ENCODE assay signal across 15 cellular contexts in the genomic region with DNA sequence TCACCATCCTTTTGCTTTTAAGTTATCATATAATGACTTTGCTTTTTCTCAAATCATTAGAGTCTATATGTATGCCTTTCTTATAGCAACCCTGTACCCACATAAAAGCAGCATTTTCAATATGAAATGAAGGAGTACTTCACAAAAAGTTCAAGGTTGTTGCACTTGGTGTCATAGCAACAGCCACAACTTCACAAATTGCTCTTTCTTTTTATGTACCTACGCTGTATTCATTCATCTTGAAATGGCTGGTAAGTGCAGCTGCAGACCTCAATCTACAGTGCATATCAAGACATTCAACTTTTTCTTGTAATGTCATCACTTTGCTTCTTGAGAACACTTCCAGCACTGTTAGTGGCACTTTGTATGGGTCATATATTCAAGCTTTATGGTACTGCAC. TPM values are rescaled to one million over a fixed set of nuclear protein-coding genes. Genes with fewer than 3 reads are reported as not detected.
DNase-seq lines count a peak whose midpoint lies in the region; ATAC-seq, FAIRE-seq and TF ChIP-seq lines count a peak whose summit lies in the region.
"Had no signal": no experiment of that assay in that cellular context is flagged by ENCODE, and none has a peak within 500 bp of the region (broad histone marks: within the 10 kb centered on the region; RNA-seq: fewer than 3 reads in every experiment).

No MANE protein-coding gene starts in this region.

- ATAC-seq in activated CD8-positive, alpha-beta T cell treated with anti-CD3 and anti-CD28 coated beads, Interleukin-2, amount 10 ng/mL, durations not matched to agents 7 days and 5 days = peak; percentile 53
- no peak for ATAC-seq in activated CD8-positive, alpha-beta T cell treated with anti-CD3 and anti-CD28 coated beads for 36 hours
- ATAC-seq in CD8-positive, alpha-beta T cell = peak; percentile 44
- peak; percentile 47 to 72 for ATAC-seq in naive thymus-derived CD8-positive, alpha-beta T cell
- ATAC-seq in gastrocnemius medialis = no peak
- ATAC-seq: A549, GM23338 had no signal

- H3K27me3 ChIP-seq in CD8-positive, alpha-beta T cell (ENCODE audit: insufficient read depth, low read length) = no peaks in the 10 kb centered on the region
- no peaks in the 10 kb centered on the region for H3K27me3 ChIP-seq in gastrocnemius medialis
- H3K27me3 ChIP-seq: BE2C had no signal

- no peaks in the 10 kb centered on the region for H3K4me1 Mint-ChIP-seq in activated CD8-positive, alpha-beta T cell treated with anti-CD3 and anti-CD28 coated beads, Interleukin-2, amount 10 ng/mL, durations not matched to agents 7 days and 5 days (ENCODE audit: low read depth)
- no peaks in the 10 kb centered on the region for H3K4me1 Mint-ChIP-seq in activated CD8-positive, alpha-beta T cell treated with anti-CD3 and anti-CD28 coated beads for 36 hours (ENCODE audit: low read depth)
- H3K4me1 Mint-ChIP-seq in CD8-positive, alpha-beta T cell (ENCODE audit: low read depth) = peaks cover 6% of the 10 kb centered on the region
- H3K4me1 Mint-ChIP-seq in naive thymus-derived CD8-positive, alpha-beta T cell = peaks cover 0 to 3% (median 1%) of the 10 kb centered on the region in 4 donors
- H3K4me1 Mint-ChIP-seq: GM23338 had no signal

- intact Hi-C loops in activated CD8-positive, alpha-beta T cell treated with anti-CD3 and anti-CD28 coated beads for 36 hours (cut with micrococcal nuclease) = no loop called here
- intact Hi-C loops in CD8-positive, alpha-beta T cell (cut with DNase I, micrococcal nuclease) = no loop called here
- intact Hi-C loops in gastrocnemius medialis (cut with DNase I; ENCODE audit: low total_unique reads) = loop anchor here (5.0 kb wide), 1 partner anchor 607 kb away; no protein-coding TSS in a partner anchor

- in situ Hi-C loops in gastrocnemius medialis (cut with MboI; ENCODE audit: low sequenced_read_pairs in 4 of 4) = no loop called here

- CTCF ChIA-PET in activated CD8-positive, alpha-beta T cell treated with anti-CD3 and anti-CD28 coated beads, Interleukin-2, amount 10 ng/mL, durations not matched to agents 7 days and 5 days (lab: Charles Lee) = interaction anchor here (0.9 kb wide), 1 partner anchor 30 kb away, joined by 3 read pairs; no protein-coding TSS in a partner anchor
- CTCF ChIA-PET in activated CD8-positive, alpha-beta T cell treated with anti-CD3 and anti-CD28 coated beads for 36 hours (lab: Charles Lee) = no interaction called here
- CTCF ChIA-PET in CD8-positive, alpha-beta T cell (lab: Charles Lee) = no interaction called here

- peak; percentile 63 for FAIRE-seq in GM12892 (lab: Jason Lieb, UNC)
- FAIRE-seq: A549 had no signal

- H3K27me3 Mint-ChIP-seq in activated CD8-positive, alpha-beta T cell treated with anti-CD3 and anti-CD28 coated beads, Interleukin-2, amount 10 ng/mL, durations not matched to agents 7 days and 5 days (ENCODE audit: low read depth) = peaks cover 1% of the 10 kb centered on the region
- no peaks in the 10 kb centered on the region for H3K27me3 Mint-ChIP-seq in activated CD8-positive, alpha-beta T cell treated with anti-CD3 and anti-CD28 coated beads for 36 hours
- H3K27me3 Mint-ChIP-seq in CD8-positive, alpha-beta T cell (ENCODE audit: low read depth) = no peaks in the 10 kb centered on the region
- H3K27me3 Mint-ChIP-seq in naive thymus-derived CD8-positive, alpha-beta T cell = peaks cover 0 to 5% (median 1%) of the 10 kb centered on the region in 5 donors

- POLR2A ChIA-PET in activated CD8-positive, alpha-beta T cell treated with anti-CD3 and anti-CD28 coated beads, Interleukin-2, amount 10 ng/mL, durations not matched to agents 7 days and 5 days (lab: Charles Lee) = interaction anchor here (1.2 kb wide), 1 partner anchor 31 kb away, joined by 3 read pairs; no protein-coding TSS in a partner anchor
- POLR2A ChIA-PET in activated CD8-positive, alpha-beta T cell treated with anti-CD3 and anti-CD28 coated beads for 36 hours (lab: Charles Lee) = no interaction called here
- POLR2A ChIA-PET in CD8-positive, alpha-beta T cell (lab: Charles Lee) = interaction anchor here (0.6 kb wide), 1 partner anchor 11 kb away, joined by 3 read pairs; no protein-coding TSS in a partner anchor
- POLR2A ChIA-PET in naive thymus-derived CD8-positive, alpha-beta T cell (lab: Charles Lee) = no interaction called here

- no peak for DNase-seq in activated CD8-positive, alpha-beta T cell treated with anti-CD3 and anti-CD28 coated beads, Interleukin-2, amount 10 ng/mL, durations not matched to agents 7 days and 5 days
- DNase-seq in activated CD8-positive, alpha-beta T cell treated with anti-CD3 and anti-CD28 coated beads for 36 hours = no peak
- no peak for DNase-seq in CD8-positive, alpha-beta T cell
- no peak for DNase-seq in GM12892 (ENCODE audit: insufficient read length)
- DNase-seq in naive thymus-derived CD8-positive, alpha-beta T cell = peak in 2 of 10 donors; percentile 25 to 41
- no peak for DNase-seq in gastrocnemius medialis
- no peak for DNase-seq in NCI-H1092 (lab: John Stamatoyannopoulos, UW)
- DNase-seq: BE2C, DMS 273 treated with DMSO at 0.1 percent for 48 hours, H7, KBM-7 had no signal

- no peak for TF ChIP-seq POLR2A in GM12892 (IDR thresholded peaks at IDR 0.05; ENCODE audit: low read depth, low read length)
- TF ChIP-seq POLR2A in gastrocnemius medialis (IDR thresholded peaks at IDR 0.05) = no peak

- no peaks in the 10 kb centered on the region for H3K9me3 Mint-ChIP-seq in activated CD8-positive, alpha-beta T cell treated with anti-CD3 and anti-CD28 coated beads, Interleukin-2, amount 10 ng/mL, durations not matched to agents 7 days and 5 days (ENCODE audit: insufficient read depth)
- no peaks in the 10 kb centered on the region for H3K9me3 Mint-ChIP-seq in activated CD8-positive, alpha-beta T cell treated with anti-CD3 and anti-CD28 coated beads for 36 hours
- no peaks in the 10 kb centered on the region for H3K9me3 Mint-ChIP-seq in CD8-positive, alpha-beta T cell
- peaks cover 0 to 10% (median 0%) of the 10 kb centered on the region in 9 donors for H3K9me3 Mint-ChIP-seq in naive thymus-derived CD8-positive, alpha-beta T cell

- no peaks in the 10 kb centered on the region for H3K4me1 ChIP-seq in CD8-positive, alpha-beta T cell (ENCODE audit: insufficient read depth, low read length)
- no peaks in the 10 kb centered on the region for H3K4me1 ChIP-seq in gastrocnemius medialis
- H3K4me1 ChIP-seq: A549, BE2C had no signal

- no peaks in the 10 kb centered on the region for H3K36me3 Mint-ChIP-seq in activated CD8-positive, alpha-beta T cell treated with anti-CD3 and anti-CD28 coated beads, Interleukin-2, amount 10 ng/mL, durations not matched to agents 7 days and 5 days (ENCODE audit: low read depth)
- H3K36me3 Mint-ChIP-seq in activated CD8-positive, alpha-beta T cell treated with anti-CD3 and anti-CD28 coated beads for 36 hours (ENCODE audit: low read depth) = no peaks in the 10 kb centered on the region
- H3K36me3 Mint-ChIP-seq in CD8-positive, alpha-beta T cell = peaks cover 16% of the 10 kb centered on the region
- H3K36me3 Mint-ChIP-seq in naive thymus-derived CD8-positive, alpha-beta T cell = peaks cover 0 to 15% (median 5%) of the 10 kb centered on the region in 3 donors

- H3K4me3 Mint-ChIP-seq in activated CD8-positive, alpha-beta T cell treated with anti-CD3 and anti-CD28 coated beads, Interleukin-2, amount 10 ng/mL, durations not matched to agents 7 days and 5 days = no peak overlapping the region
- no peak overlapping the region for H3K4me3 Mint-ChIP-seq in activated CD8-positive, alpha-beta T cell treated with anti-CD3 and anti-CD28 coated beads for 36 hours
- no peak overlapping the region for H3K4me3 Mint-ChIP-seq in CD8-positive, alpha-beta T cell
- no peak overlapping the region for H3K4me3 Mint-ChIP-seq in naive thymus-derived CD8-positive, alpha-beta T cell
- H3K4me3 Mint-ChIP-seq: GM23338 had no signal

- no peaks in the 10 kb centered on the region for H3K9me3 ChIP-seq in CD8-positive, alpha-beta T cell (ENCODE audit: low read length)
- H3K9me3 ChIP-seq in gastrocnemius medialis = no peaks in the 10 kb centered on the region
- H3K9me3 ChIP-seq: A549, BE2C had no signal

- H3K4me3 ChIP-seq in CD8-positive, alpha-beta T cell (ENCODE audit: low read depth, low read length) = no peak overlapping the region
- no peak overlapping the region for H3K4me3 ChIP-seq in gastrocnemius medialis
- H3K4me3 ChIP-seq: A549, GM23338 had no signal

- no peak overlapping the region for H3K27ac ChIP-seq in CD8-positive, alpha-beta T cell (ENCODE audit: low read depth, low read length)
- no peak overlapping the region for H3K27ac ChIP-seq in gastrocnemius medialis
- H3K27ac ChIP-seq: A549, C4-2B, HL-60 had no signal

- no peak for TF ChIP-seq CTCF in activated CD8-positive, alpha-beta T cell treated with anti-CD3 and anti-CD28 coated beads for 36 hours (IDR thresholded peaks at IDR 0.05)
- TF ChIP-seq CTCF in CD8-positive, alpha-beta T cell (IDR thresholded peaks at IDR 0.05) = no peak
- TF ChIP-seq CTCF in gastrocnemius medialis (IDR thresholded peaks at IDR 0.05 in 4 of 5, conservative IDR thresholded peaks at IDR 0.05 in 1 of 5) = no peak

- H3K27ac Mint-ChIP-seq in activated CD8-positive, alpha-beta T cell treated with anti-CD3 and anti-CD28 coated beads, Interleukin-2, amount 10 ng/mL, durations not matched to agents 7 days and 5 days = no peak overlapping the region
- H3K27ac Mint-ChIP-seq in activated CD8-positive, alpha-beta T cell treated with anti-CD3 and anti-CD28 coated beads for 36 hours = no peak overlapping the region
- no peak overlapping the region for H3K27ac Mint-ChIP-seq in CD8-positive, alpha-beta T cell
- H3K27ac Mint-ChIP-seq in naive thymus-derived CD8-positive, alpha-beta T cell = peak overlapping the region in 1 of 10 donors; percentile 2
- H3K27ac Mint-ChIP-seq: GM23338 had no signal

- H3K36me3 ChIP-seq in CD8-positive, alpha-beta T cell (ENCODE audit: insufficient read depth, low read length) = peaks cover 3% of the 10 kb centered on the region
- H3K36me3 ChIP-seq in gastrocnemius medialis = peaks cover 0 to 19% of the 10 kb centered on the region in 2 donors

RNA-seq across cellular contexts. Expression of a gene that starts 18.6 kb away (rescaled TPM):
- 10 to 100 TPM; 79.0 to 79.5 TPM for total RNA-seq in activated CD8-positive, alpha-beta T cell treated with anti-CD3 and anti-CD28 coated beads, Interleukin-2, amount 10 ng/mL, durations not matched to agents 7 days and 5 days
- total RNA-seq in activated CD8-positive, alpha-beta T cell treated with anti-CD3 and anti-CD28 coated beads for 36 hours = 10 to 100 TPM; 72.5 to 76.4 TPM
- total RNA-seq in CD8-positive, alpha-beta T cell = 100 to 1,000 TPM; 127 to 129 TPM
- polyA plus RNA-seq in GM12892 (2012; ENCODE audit: missing spikeins) = 90.6 TPM
- total RNA-seq in naive thymus-derived CD8-positive, alpha-beta T cell = 10 to 100 TPM; 88.0 to 90.0 TPM
- 10 to 100 TPM; 47.6 to 61.3 (median 51.5) TPM for polyA plus RNA-seq in naive thymus-derived CD8-positive, alpha-beta T cell
- 10 to 100 TPM; 53.9 to 69.5 (median 60.5) TPM for total RNA-seq in gastrocnemius medialis

RNA-seq across cellular contexts. Expression of a gene that starts 18.8 kb away (rescaled TPM):
- under 1 TPM; 0.89 to 0.90 TPM for total RNA-seq in activated CD8-positive, alpha-beta T cell treated with anti-CD3 and anti-CD28 coated beads, Interleukin-2, amount 10 ng/mL, durations not matched to agents 7 days and 5 days
- 1 to 10 TPM; 1.1 to 1.6 TPM for total RNA-seq in activated CD8-positive, alpha-beta T cell treated with anti-CD3 and anti-CD28 coated beads for 36 hours
- under 1 TPM in 1 of 2 experiments, not detected in 1; 0.14 TPM for total RNA-seq in CD8-positive, alpha-beta T cell
- 1.3 TPM for polyA plus RNA-seq in GM12892 (2012; ENCODE audit: missing spikeins)
- 1 to 10 TPM in 1 of 2 experiments, under 1 TPM in 1; 0.69 to 1.2 TPM for total RNA-seq in naive thymus-derived CD8-positive, alpha-beta T cell
- polyA plus RNA-seq in naive thymus-derived CD8-positive, alpha-beta T cell = under 1 TPM; 0.13 to 0.24 (median 0.17) TPM
- 1 to 10 TPM in 1 of 4 donors, under 1 TPM in 3; 0.12 to 1.5 (median 0.56) TPM for total RNA-seq in gastrocnemius medialis

Comparison
In these comparisons a context has a peak if more than half of its experiments do, and no peak if none do; other contexts are left out.
1. ATAC-seq: peak in activated CD8-positive, alpha-beta T cell treated with anti-CD3 and anti-CD28 coated beads, Interleukin-2, amount 10 ng/mL, durations not matched to agents 7 days and 5 days (single experiment), CD8-positive, alpha-beta T cell (single experiment) and naive thymus-derived CD8-positive, alpha-beta T cell (2 of 2); none in activated CD8-positive, alpha-beta T cell treated with anti-CD3 and anti-CD28 coated beads for 36 hours (single experiment) and gastrocnemius medialis (0 of 2).
2. POLR2A ChIA-PET loops: an anchor here in activated CD8-positive, alpha-beta T cell treated with anti-CD3 and anti-CD28 coated beads, Interleukin-2, amount 10 ng/mL, durations not matched to agents 7 days and 5 days (1.2 kb wide) and CD8-positive, alpha-beta T cell (0.6 kb wide); none called in activated CD8-positive, alpha-beta T cell treated with anti-CD3 and anti-CD28 coated beads for 36 hours and naive thymus-derived CD8-positive, alpha-beta T cell.